In the genomic region with DNA sequence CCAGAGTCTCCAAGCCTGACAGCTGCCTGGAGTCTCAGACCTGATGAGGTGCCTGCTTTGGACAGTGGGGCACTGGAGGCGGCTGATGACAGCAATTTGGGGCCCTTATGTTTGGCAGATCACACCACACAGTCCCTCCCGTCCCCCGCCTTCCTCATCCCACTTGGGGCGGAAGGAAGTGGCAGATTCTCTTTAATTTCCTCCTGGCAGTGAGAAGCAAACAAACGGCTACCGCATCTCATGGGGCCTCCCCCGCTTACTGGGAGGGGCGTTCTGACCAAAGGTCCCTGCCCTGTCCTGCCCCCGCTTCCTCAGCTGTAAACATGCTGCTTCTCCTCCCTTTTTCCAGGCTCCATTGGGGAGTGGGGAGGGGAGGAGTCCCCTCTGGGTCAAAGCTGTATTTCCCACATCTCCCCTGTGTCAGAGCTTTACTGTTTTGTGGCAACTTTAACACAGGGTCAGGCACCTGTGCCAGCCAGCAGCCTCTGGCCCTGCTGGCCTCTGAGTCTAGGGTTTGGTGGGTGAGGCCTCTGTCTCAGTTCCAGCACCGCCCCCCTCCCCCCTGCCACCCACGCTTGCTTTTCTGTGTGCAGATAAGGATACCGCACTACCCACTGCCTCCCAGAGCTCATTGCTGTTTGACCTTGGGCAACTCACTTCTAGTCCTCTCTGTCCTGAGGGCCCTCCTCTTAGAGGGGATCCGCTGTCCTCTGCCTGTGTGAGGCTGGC, we compare ENCODE assay signal across 8 cellular contexts. TPM values are rescaled to one million over a fixed set of nuclear protein-coding genes. Genes with fewer than 3 reads are reported as not detected.
A peak's percentile ranks its signal among the peaks of the same experiment; 100 is the strongest.
DNase-seq lines count a peak whose midpoint lies in the region; ATAC-seq and TF ChIP-seq lines count a peak whose summit lies in the region.

No MANE protein-coding gene starts in this region.

- H3K27ac ChIP-seq in CD4-positive, alpha-beta T cell (ENCODE audit: low read depth, low read length): peak overlapping the region; percentile 83
- H3K27ac ChIP-seq in adipose tissue (ENCODE audit: low read depth, low read length): peak overlapping the region; percentile 29

- no peak for TF ChIP-seq CTCF in CD4-positive, alpha-beta T cell (IDR thresholded peaks at IDR 0.05)
- TF ChIP-seq CTCF in GM13977 (IDR thresholded peaks at IDR 0.05; ENCODE audit: extremely low read depth, insufficient read depth, missing control alignments): no peak
- no peak for TF ChIP-seq CTCF in type B pancreatic cell (conservative IDR thresholded peaks at IDR 0.05)

- POLR2A ChIA-PET in CD4-positive, alpha-beta T cell (lab: Charles Lee): interaction anchor here (0.7 to 4.0 kb wide), 15 partner anchors 10 to 435 kb away, joined by 3 to 39 read pairs (median 4); a partner anchor contains a TSS

- no peaks in the 10 kb centered on the region for H3K27me3 Mint-ChIP-seq in CD4-positive, alpha-beta T cell
- no peaks in the 10 kb centered on the region for H3K27me3 Mint-ChIP-seq in T-helper 17 cell
- no peaks in the 10 kb centered on the region for H3K27me3 Mint-ChIP-seq in type B pancreatic cell

- H3K4me1 Mint-ChIP-seq in CD4-positive, alpha-beta T cell (ENCODE audit: low read depth): peaks cover 84% of the 10 kb centered on the region
- H3K4me1 Mint-ChIP-seq in T-helper 17 cell: peaks cover 72% of the 10 kb centered on the region
- H3K4me1 Mint-ChIP-seq in type B pancreatic cell (ENCODE audit: unreplicated experiment): peaks cover 11% of the 10 kb centered on the region

- H3K36me3 Mint-ChIP-seq in CD4-positive, alpha-beta T cell (ENCODE audit: low read depth): peaks cover 26% of the 10 kb centered on the region
- H3K36me3 Mint-ChIP-seq in T-helper 17 cell (ENCODE audit: low read depth) (peaks cover 2% of the 10 kb centered on the region), type B pancreatic cell (peaks cover 8% of the 10 kb centered on the region)

- WGBS in adipose tissue, 3 donors: 4 to 44% (median 6%) methylated on average over 13 of the region's 13 CpGs

- peak; percentile 55 for ATAC-seq in CD4-positive, alpha-beta T cell (ENCODE audit: poor library complexity)
- peak; percentile 64 for ATAC-seq in T-helper 17 cell

- in situ Hi-C loops in GM13977 (cut with MboI; ENCODE audit: low pct_unique_long_range_greater_than_20kb, low sequenced_read_pairs, unreplicated experiment): no loop called here

- H3K9me3 Mint-ChIP-seq in CD4-positive, alpha-beta T cell: no peaks in the 10 kb centered on the region
- H3K9me3 Mint-ChIP-seq in type B pancreatic cell: no peaks in the 10 kb centered on the region

- CTCF ChIA-PET in CD4-positive, alpha-beta T cell (lab: Charles Lee): interaction anchor here (1.3 to 2.6 kb wide), 4 partner anchors 13 to 39 kb away, joined by 3 to 11 read pairs (median 6); no protein-coding TSS in a partner anchor

- H3K4me3 Mint-ChIP-seq in CD4-positive, alpha-beta T cell: peak overlapping the region; percentile 47
- peak overlapping the region; percentile 86 for H3K4me3 Mint-ChIP-seq in T-helper 17 cell
- no peak overlapping the region for H3K4me3 Mint-ChIP-seq in type B pancreatic cell

- intact Hi-C loops in CD4-positive, alpha-beta T cell (cut with DNase I, micrococcal nuclease): loop anchor here in 1 of 2 experiments (10.0 kb wide), 2 partner anchors 155 to 835 kb away; a partner anchor contains a TSS

- H3K9me3 ChIP-seq in CD4-positive, alpha-beta T cell (ENCODE audit: control insufficient read depth, low read length): no peaks in the 10 kb centered on the region
- H3K9me3 ChIP-seq in T-helper 17 cell (ENCODE audit: control insufficient read depth, low read length, poor library complexity, severe bottlenecking): no peaks in the 10 kb centered on the region

- no peaks in the 10 kb centered on the region for H3K27me3 ChIP-seq in CD4-positive, alpha-beta T cell (ENCODE audit: control insufficient read depth, insufficient read depth, low read length)

- DNase-seq in CD4-positive, alpha-beta T cell: peak in 9 of 10 experiments; percentile 49 to 71 (median 62)
- DNase-seq in T-helper 17 cell (peak; percentile 29 to 48 (median 35)), lung microvascular endothelial cell (ENCODE audit: low read depth in 2 of 2) (peak; percentile 60 to 83), A172 (ENCODE audit: low spot score) (no peak), GM13977 (ENCODE audit: low spot score) (no peak), type B pancreatic cell (ENCODE audit: extremely low spot score, unreplicated experiment) (no peak)
- DNase-seq in stimulated activated CD8-positive, alpha-beta memory T cell treated with anti-CD3 and anti-CD28 coated beads, Interleukin-4, amount 100 ng/mL, for 4 hours (ENCODE audit: low read depth in 2 of 2, low spot score in 1 of 2): peak; percentile 48 to 74

- peak overlapping the region; percentile 89 for H3K27ac Mint-ChIP-seq in CD4-positive, alpha-beta T cell
- H3K27ac Mint-ChIP-seq in T-helper 17 cell (peak overlapping the region; percentile 90), type B pancreatic cell (no peak overlapping the region)

RNA-seq across cellular contexts. Expression of a gene that starts 5.4 kb away (rescaled TPM):
- 10 to 100 TPM; 84.8 to 94.4 TPM for total RNA-seq in CD4-positive, alpha-beta T cell
- total RNA-seq in T-helper 17 cell: 100 to 1,000 TPM in 1 of 2 donors, 10 to 100 TPM in 1; 94.5 to 101 TPM
- 10 to 100 TPM in 2 of 3 donors, 1 to 10 TPM in 1; 5.9 to 12.5 (median 11.2) TPM for polyA plus RNA-seq in adipose tissue
- total RNA-seq in lung microvascular endothelial cell: 13.1 and 18.5 TPM in 2 replicates
- total RNA-seq in A172 (2014; rRNA removed; shearing (Covaris generic)): 13.4 and 14.3 TPM in 2 replicates
- 37.5 and 55.5 TPM in 2 replicates for total RNA-seq in type B pancreatic cell (ENCODE audit: low replicate concordance)

RNA-seq across cellular contexts. Expression of a gene that starts 56.7 kb away (rescaled TPM):
- total RNA-seq in CD4-positive, alpha-beta T cell: 10 to 100 TPM; 10.4 to 13.6 TPM
- total RNA-seq in T-helper 17 cell: 10 to 100 TPM; 12.0 to 12.3 TPM
- polyA plus RNA-seq in adipose tissue: 1 to 10 TPM; 3.5 to 9.0 (median 8.8) TPM
- 13.7 and 17.7 TPM in 2 replicates for total RNA-seq in lung microvascular endothelial cell
- total RNA-seq in A172 (2014; rRNA removed; shearing (Covaris generic)): 12.8 and 12.9 TPM in 2 replicates
- 21.7 and 24.1 TPM in 2 replicates for total RNA-seq in type B pancreatic cell (ENCODE audit: low replicate concordance)

RNA-seq across cellular contexts. Expression of a gene that starts 56.7 kb away (rescaled TPM):
- total RNA-seq in CD4-positive, alpha-beta T cell: 10 to 100 TPM; 18.9 to 19.4 TPM
- total RNA-seq in T-helper 17 cell (10 to 100 TPM; 13.2 to 14.8 TPM), lung microvascular endothelial cell (12.0 and 19.8 TPM in 2 replicates), type B pancreatic cell (ENCODE audit: low replicate concordance) (14.7 and 15.2 TPM in 2 replicates)
- 10 to 100 TPM in 1 of 3 donors, 1 to 10 TPM in 2; 4.8 to 15.5 (median 5.5) TPM for polyA plus RNA-seq in adipose tissue
- 9.1 and 10.2 TPM in 2 replicates for total RNA-seq in A172 (2014; rRNA removed; shearing (Covaris generic))

Comparison
In these comparisons a context has a peak if more than half of its experiments do, and no peak if none do; other contexts are left out.
1. DNase-seq: peak in CD4-positive, alpha-beta T cell (9 of 10), T-helper 17 cell (3 of 3), lung microvascular endothelial cell (2 of 2) and stimulated activated CD8-positive, alpha-beta memory T cell treated with anti-CD3 and anti-CD28 coated beads, Interleukin-4, amount 100 ng/mL, for 4 hours (2 of 2); none in A172 (single experiment), GM13977 (single experiment) and type B pancreatic cell (single experiment).